Comparison of ENCODE assay signal across 21 cellular contexts in genomic region chr3:198107840-198108734, GRCh38.
DNase-seq lines count a peak whose midpoint lies in the region; ATAC-seq and TF ChIP-seq lines count a peak whose summit lies in the region.
"Had no signal": no experiment of that assay in that cellular context is flagged by ENCODE, and none has a peak within 500 bp of the region (broad histone marks: within the 10 kb centered on the region; RNA-seq: fewer than 3 reads in every experiment).

No MANE protein-coding gene starts in this region.

- CTCF ChIA-PET in HCT116 (lab: Charles Lee): no interaction called here

- DNase-seq in ACHN: peak; percentile 57
- no peak for DNase-seq in HCT116 (ENCODE audit: low read depth, low spot score)
- peak; percentile 11 for DNase-seq in RPMI7951 (ENCODE audit: low read depth)
- DNase-seq in islet precursor cell: peak; percentile 58
- DNase-seq in NOMO-1 (lab: John Stamatoyannopoulos, UW; ENCODE audit: unreplicated experiment in 2 of 2): no peak
- no peak for DNase-seq in NCI-H2107 (lab: John Stamatoyannopoulos, UW)
- DNase-seq in esophagus muscularis mucosa (ENCODE audit: extremely low spot score): no peak
- no peak for DNase-seq in Peyer's patch
- DNase-seq: activated CD4-positive, alpha-beta T cell treated with anti-CD3 and anti-CD28 coated beads, Interleukin-2, amount 50 U/mL, for 1 hour; activated naive CD4-positive, alpha-beta T cell treated with anti-CD3 and anti-CD28 coated beads, Interleukin-2, amount 10 ng/mL, durations not matched to agents 7 days and 5 days; aorta; CD8-positive, alpha-beta memory T cell; DMS79; erythroblast; left ventricle myocardium superior; MV-4-11; NCI-H2029; ovary; stimulated activated naive B cell treated with anti-CD40 and anti-IgM and Interleukin-4, amounts not matched to agents 10 μg/mL and 1 μg/mL and 100 μg/mL, for 72 hours had no signal

- H3K9me2 ChIP-seq in HCT116 (ENCODE audit: insufficient read depth): no peaks in the 10 kb centered on the region

- H3K27me3 ChIP-seq in HCT116 (ENCODE audit: insufficient read depth, low read length): no peaks in the 10 kb centered on the region
- peaks cover 0 to 56% (median 26%) of the 10 kb centered on the region in 4 donors for H3K27me3 ChIP-seq in esophagus muscularis mucosa
- H3K27me3 ChIP-seq in Peyer's patch: peaks cover 4 to 16% of the 10 kb centered on the region in 2 donors
- H3K27me3 ChIP-seq: ovary had no signal

- intact Hi-C loops in HCT116 (cut with micrococcal nuclease) (no loop called here), esophagus muscularis mucosa (cut with DNase I) (no loop called here)

- H2AFZ ChIP-seq in HCT116 (ENCODE audit: low read depth, low read length, poor library complexity, severe bottlenecking): peak overlapping the region; percentile 91

- H3K4me1 ChIP-seq in HCT116 (ENCODE audit: control insufficient read depth in 1 of 2, insufficient read depth in 2 of 2, low read length in 2 of 2) (peaks cover 7 to 9% of the 10 kb centered on the region in 2 experiments; a peak in 3 of 4 replicates), esophagus muscularis mucosa (peaks cover 0 to 2% (median 0%) of the 10 kb centered on the region in 4 donors), Peyer's patch (no peaks in the 10 kb centered on the region)
- H3K4me1 ChIP-seq: gastroesophageal sphincter had no signal

- 11% methylated on average over 6 of the region's 6 CpGs for WGBS in esophagus muscularis mucosa

- peak overlapping the region; percentile 50; the same call in 1 of the 2 replicates for H3K4me2 ChIP-seq in HCT116 (ENCODE audit: low read length)

- H3K79me2 ChIP-seq in HCT116 (ENCODE audit: insufficient read depth, low read length): no peaks in the 10 kb centered on the region

- H3K4me3 ChIP-seq in HCT116 (replicated peaks in 1 of 2; ENCODE audit: low read depth in 1 of 2, low read length in 2 of 2) (no peak overlapping the region), esophagus muscularis mucosa (no peak overlapping the region), Peyer's patch (no peak overlapping the region)
- H3K4me3 ChIP-seq: gastroesophageal sphincter, ovary had no signal

- POLR2A ChIA-PET in HCT116 (lab: Charles Lee): no interaction called here

- H3K9me3 ChIP-seq in HCT116 (ENCODE audit: control insufficient read depth in 1 of 2, insufficient read depth in 1 of 2, low read depth in 1 of 2, low read length in 2 of 2) (no peaks in the 10 kb centered on the region), esophagus muscularis mucosa (no peaks in the 10 kb centered on the region), Peyer's patch (no peaks in the 10 kb centered on the region)
- H3K9me3 ChIP-seq: gastroesophageal sphincter, ovary had no signal

- no peak for TF ChIP-seq POLR2A in HCT116 (IDR thresholded peaks at IDR 0.05; ENCODE audit: borderline replicate concordance, extremely low read depth, insufficient read depth, insufficient read length)
- TF ChIP-seq POLR2A in esophagus muscularis mucosa (IDR thresholded peaks at IDR 0.05; ENCODE audit: low read depth): no peak
- no peak for TF ChIP-seq POLR2A in Peyer's patch (IDR thresholded peaks at IDR 0.05)

- BruUV-seq in HCT116 (replicated peaks; lab: Mats Ljungman, UMichigan): no TSS peak

- no peaks in the 10 kb centered on the region for H4K20me1 ChIP-seq in HCT116 (ENCODE audit: insufficient read depth)

- H3K36me3 ChIP-seq in HCT116 (ENCODE audit: control insufficient read depth in 1 of 2, insufficient read depth in 2 of 2, low read length in 2 of 2) (no peaks in the 10 kb centered on the region), esophagus muscularis mucosa (no peaks in the 10 kb centered on the region), Peyer's patch (no peaks in the 10 kb centered on the region)
- H3K36me3 ChIP-seq: gastroesophageal sphincter, ovary had no signal

- ATAC-seq in HCT116: peak; percentile 79
- ATAC-seq: gastroesophageal sphincter; left ventricle myocardium superior; Right ventricle myocardium inferior; stimulated activated naive B cell treated with anti-CD40 and anti-IgM and Interleukin-4, amounts not matched to agents 10 μg/mL and 1 μg/mL and 100 μg/mL, for 72 hours had no signal

- H3K9ac ChIP-seq in HCT116 (ENCODE audit: low read length): no peak overlapping the region

- TF ChIP-seq EP300 in esophagus muscularis mucosa (IDR thresholded peaks at IDR 0.05): no peak

- no peak for TF ChIP-seq RAD21 in HCT116 (IDR thresholded peaks at IDR 0.05; ENCODE audit: low read depth)

- no peak overlapping the region for H3K27ac ChIP-seq in HCT116 (ENCODE audit: low read depth, low read length)
- H3K27ac ChIP-seq in esophagus muscularis mucosa (replicated peaks in 1 of 4): no peak overlapping the region
- H3K27ac ChIP-seq in Peyer's patch: no peak overlapping the region
- H3K27ac ChIP-seq: gastroesophageal sphincter, ovary had no signal

- in situ Hi-C loops in ACHN (cut with HindIII; ENCODE audit: low pct_ligation_motif_present, low pct_unique_long_range_greater_than_20kb, low sequenced_read_pairs): no loop called here

- no peak for TF ChIP-seq CTCF in HCT116 (IDR thresholded peaks at IDR 0.05 in 2 of 3, conservative IDR thresholded peaks at IDR 0.05 in 1 of 3; ENCODE audit: borderline replicate concordance in 1 of 3, insufficient read depth in 1 of 3, low read depth in 2 of 3, low read length in 2 of 3)
- no peak for TF ChIP-seq CTCF in esophagus muscularis mucosa (IDR thresholded peaks at IDR 0.05)
- no peak for TF ChIP-seq CTCF in Peyer's patch (IDR thresholded peaks at IDR 0.05)

- RAD21 ChIA-PET in HCT116 (lab: Charles Lee; ENCODE audit: low non-redundant PET in 1 of 2, low total read pairs in 2 of 2, uncharacterized antibody in 2 of 2, unreplicated experiment in 2 of 2): no interaction called here

TF ChIP-seq in HCT116, 20 proteins besides CTCF, POLR2A, EP300 and RAD21:
- TF ChIP-seq ZFX (IDR thresholded peaks at IDR 0.05) (no peak), ELF1 (IDR thresholded peaks at IDR 0.05; ENCODE audit: borderline replicate concordance, low read depth) (peak; percentile 11; the same call in 1 of the 2 replicates)

Comparison
In these comparisons a context has a peak if more than half of its experiments do, and no peak if none do; other contexts are left out.
1. DNase-seq: peak in ACHN (single experiment), RPMI7951 (single experiment) and islet precursor cell (single experiment); none in HCT116 (single experiment), NOMO-1 (0 of 2), NCI-H2107 (single experiment), esophagus muscularis mucosa (single experiment) and Peyer's patch (0 of 3).